Comparison of ENCODE assay signal across 1 cellular context in the genomic region with DNA sequence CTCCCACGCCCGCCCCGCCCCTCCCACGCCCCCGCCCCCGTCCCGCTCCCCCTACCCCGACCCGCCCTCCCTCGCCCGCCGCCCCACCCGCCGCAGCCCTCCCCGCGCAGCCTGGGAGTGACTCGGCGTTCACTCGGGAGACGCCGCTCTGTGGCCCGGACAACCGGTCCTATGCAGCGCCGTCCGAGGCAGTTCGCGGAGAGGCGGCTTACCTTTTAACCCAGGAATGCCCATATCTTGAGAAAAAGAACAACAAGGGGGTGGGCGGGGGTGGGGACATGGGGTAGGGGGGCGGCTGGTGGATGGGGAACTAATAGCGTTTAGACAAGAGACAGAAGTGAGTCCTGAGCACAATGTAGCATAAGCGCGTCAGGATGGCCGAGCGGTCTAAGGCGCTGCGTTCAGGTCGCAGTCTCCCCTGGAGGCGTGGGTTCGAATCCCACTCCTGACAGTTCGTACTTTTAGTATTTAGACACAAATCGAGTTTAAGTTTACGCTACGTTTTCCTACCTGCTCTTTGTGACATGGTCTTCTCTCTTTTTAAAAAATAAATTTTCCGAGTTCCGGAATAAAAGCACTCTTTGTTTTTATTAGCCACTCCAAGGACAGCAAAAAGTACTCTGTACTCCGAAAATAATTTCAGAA.
TF ChIP-seq lines count a peak whose summit lies in the region.

No MANE protein-coding gene starts in this region.

TF ChIP-seq in HepG2, 621 proteins besides CTCF, POLR2A, EP300 and RAD21 (continued from another document and continues in another):
- TF ChIP-seq, protein P1, sequence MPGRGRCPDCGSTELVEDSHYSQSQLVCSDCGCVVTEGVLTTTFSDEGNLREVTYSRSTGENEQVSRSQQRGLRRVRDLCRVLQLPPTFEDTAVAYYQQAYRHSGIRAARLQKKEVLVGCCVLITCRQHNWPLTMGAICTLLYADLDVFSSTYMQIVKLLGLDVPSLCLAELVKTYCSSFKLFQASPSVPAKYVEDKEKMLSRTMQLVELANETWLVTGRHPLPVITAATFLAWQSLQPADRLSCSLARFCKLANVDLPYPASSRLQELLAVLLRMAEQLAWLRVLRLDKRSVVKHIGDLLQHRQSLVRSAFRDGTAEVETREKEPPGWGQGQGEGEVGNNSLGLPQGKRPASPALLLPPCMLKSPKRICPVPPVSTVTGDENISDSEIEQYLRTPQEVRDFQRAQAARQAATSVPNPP (CRISPR knock-in tag; IDR thresholded peaks at IDR 0.05), result no peak
- TF ChIP-seq SMARCC2 (IDR thresholded peaks at IDR 0.05), result no peak
- TF ChIP-seq, protein P2, sequence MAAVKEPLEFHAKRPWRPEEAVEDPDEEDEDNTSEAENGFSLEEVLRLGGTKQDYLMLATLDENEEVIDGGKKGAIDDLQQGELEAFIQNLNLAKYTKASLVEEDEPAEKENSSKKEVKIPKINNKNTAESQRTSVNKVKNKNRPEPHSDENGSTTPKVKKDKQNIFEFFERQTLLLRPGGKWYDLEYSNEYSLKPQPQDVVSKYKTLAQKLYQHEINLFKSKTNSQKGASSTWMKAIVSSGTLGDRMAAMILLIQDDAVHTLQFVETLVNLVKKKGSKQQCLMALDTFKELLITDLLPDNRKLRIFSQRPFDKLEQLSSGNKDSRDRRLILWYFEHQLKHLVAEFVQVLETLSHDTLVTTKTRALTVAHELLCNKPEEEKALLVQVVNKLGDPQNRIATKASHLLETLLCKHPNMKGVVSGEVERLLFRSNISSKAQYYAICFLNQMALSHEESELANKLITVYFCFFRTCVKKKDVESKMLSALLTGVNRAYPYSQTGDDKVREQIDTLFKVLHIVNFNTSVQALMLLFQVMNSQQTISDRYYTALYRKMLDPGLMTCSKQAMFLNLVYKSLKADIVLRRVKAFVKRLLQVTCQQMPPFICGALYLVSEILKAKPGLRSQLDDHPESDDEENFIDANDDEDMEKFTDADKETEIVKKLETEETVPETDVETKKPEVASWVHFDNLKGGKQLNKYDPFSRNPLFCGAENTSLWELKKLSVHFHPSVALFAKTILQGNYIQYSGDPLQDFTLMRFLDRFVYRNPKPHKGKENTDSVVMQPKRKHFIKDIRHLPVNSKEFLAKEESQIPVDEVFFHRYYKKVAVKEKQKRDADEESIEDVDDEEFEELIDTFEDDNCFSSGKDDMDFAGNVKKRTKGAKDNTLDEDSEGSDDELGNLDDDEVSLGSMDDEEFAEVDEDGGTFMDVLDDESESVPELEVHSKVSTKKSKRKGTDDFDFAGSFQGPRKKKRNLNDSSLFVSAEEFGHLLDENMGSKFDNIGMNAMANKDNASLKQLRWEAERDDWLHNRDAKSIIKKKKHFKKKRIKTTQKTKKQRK (IDR thresholded peaks at IDR 0.05; ENCODE audit: low read length), result no peak
- TF ChIP-seq, protein P3, sequence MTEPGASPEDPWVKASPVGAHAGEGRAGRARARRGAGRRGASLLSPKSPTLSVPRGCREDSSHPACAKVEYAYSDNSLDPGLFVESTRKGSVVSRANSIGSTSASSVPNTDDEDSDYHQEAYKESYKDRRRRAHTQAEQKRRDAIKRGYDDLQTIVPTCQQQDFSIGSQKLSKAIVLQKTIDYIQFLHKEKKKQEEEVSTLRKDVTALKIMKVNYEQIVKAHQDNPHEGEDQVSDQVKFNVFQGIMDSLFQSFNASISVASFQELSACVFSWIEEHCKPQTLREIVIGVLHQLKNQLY (CRISPR knock-in tag; IDR thresholded peaks at IDR 0.05), result 0 out of 2 replicates have a peak, but pooled peaks have one; percentile 27
- TF ChIP-seq, protein P4, sequence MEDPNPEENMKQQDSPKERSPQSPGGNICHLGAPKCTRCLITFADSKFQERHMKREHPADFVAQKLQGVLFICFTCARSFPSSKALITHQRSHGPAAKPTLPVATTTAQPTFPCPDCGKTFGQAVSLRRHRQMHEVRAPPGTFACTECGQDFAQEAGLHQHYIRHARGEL (CRISPR knock-in tag; IDR thresholded peaks at IDR 0.05), result no peak
- peak; percentile 34; the same call in 1 of the 2 replicates for TF ChIP-seq ZNF558 (CRISPR knock-in tag; IDR thresholded peaks at IDR 0.05; ENCODE audit: borderline replicate concordance)
- peak; percentile 64; the same call in 1 of the 2 replicates for TF ChIP-seq MIXL1 (CRISPR knock-in tag; IDR thresholded peaks at IDR 0.05)
- TF ChIP-seq EZH2 (conservative IDR thresholded peaks at IDR 0.05; ENCODE audit: low read depth, low read length), result no peak
- 0 out of 2 replicates have a peak, but pooled peaks have one; percentile 34 for TF ChIP-seq MIER2 (CRISPR knock-in tag; IDR thresholded peaks at IDR 0.05)
- no peak for TF ChIP-seq ZBTB7A (CRISPR knock-in tag; IDR thresholded peaks at IDR 0.05)
- TF ChIP-seq, protein P5, sequence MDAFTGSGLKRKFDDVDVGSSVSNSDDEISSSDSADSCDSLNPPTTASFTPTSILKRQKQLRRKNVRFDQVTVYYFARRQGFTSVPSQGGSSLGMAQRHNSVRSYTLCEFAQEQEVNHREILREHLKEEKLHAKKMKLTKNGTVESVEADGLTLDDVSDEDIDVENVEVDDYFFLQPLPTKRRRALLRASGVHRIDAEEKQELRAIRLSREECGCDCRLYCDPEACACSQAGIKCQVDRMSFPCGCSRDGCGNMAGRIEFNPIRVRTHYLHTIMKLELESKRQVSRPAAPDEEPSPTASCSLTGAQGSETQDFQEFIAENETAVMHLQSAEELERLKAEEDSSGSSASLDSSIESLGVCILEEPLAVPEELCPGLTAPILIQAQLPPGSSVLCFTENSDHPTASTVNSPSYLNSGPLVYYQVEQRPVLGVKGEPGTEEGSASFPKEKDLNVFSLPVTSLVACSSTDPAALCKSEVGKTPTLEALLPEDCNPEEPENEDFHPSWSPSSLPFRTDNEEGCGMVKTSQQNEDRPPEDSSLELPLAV (CRISPR knock-in tag; conservative IDR thresholded peaks at IDR 0.05; ENCODE audit: low read depth), result no peak
- TF ChIP-seq ZNF616 (CRISPR knock-in tag; IDR thresholded peaks at IDR 0.05; ENCODE audit: low read depth), result no peak
- TF ChIP-seq, protein P6, sequence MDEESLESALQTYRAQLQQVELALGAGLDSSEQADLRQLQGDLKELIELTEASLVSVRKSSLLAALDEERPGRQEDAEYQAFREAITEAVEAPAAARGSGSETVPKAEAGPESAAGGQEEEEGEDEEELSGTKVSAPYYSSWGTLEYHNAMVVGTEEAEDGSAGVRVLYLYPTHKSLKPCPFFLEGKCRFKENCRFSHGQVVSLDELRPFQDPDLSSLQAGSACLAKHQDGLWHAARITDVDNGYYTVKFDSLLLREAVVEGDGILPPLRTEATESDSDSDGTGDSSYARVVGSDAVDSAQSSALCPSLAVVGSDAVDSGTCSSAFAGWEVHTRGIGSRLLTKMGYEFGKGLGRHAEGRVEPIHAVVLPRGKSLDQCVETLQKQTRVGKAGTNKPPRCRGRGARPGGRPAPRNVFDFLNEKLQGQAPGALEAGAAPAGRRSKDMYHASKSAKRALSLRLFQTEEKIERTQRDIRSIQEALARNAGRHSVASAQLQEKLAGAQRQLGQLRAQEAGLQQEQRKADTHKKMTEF (CRISPR knock-in tag; IDR thresholded peaks at IDR 0.05), result peak; percentile 33; the same call in 1 of the 2 replicates
- no peak for TF ChIP-seq RARG (CRISPR knock-in tag; IDR thresholded peaks at IDR 0.05; ENCODE audit: low read depth)
- TF ChIP-seq ZNF562 (CRISPR knock-in tag; IDR thresholded peaks at IDR 0.05; ENCODE audit: borderline replicate concordance), result no peak
- TF ChIP-seq RELA (CRISPR knock-in tag; IDR thresholded peaks at IDR 0.05), result no peak
- peak; percentile 65; the same call in 1 of the 2 replicates for TF ChIP-seq ZMYM3 (CRISPR knock-in tag; IDR thresholded peaks at IDR 0.05)
- TF ChIP-seq ZNF496 (CRISPR knock-in tag; IDR thresholded peaks at IDR 0.05; ENCODE audit: insufficient replicate concordance), result no peak
- TF ChIP-seq PHF8 (CRISPR knock-in tag; IDR thresholded peaks at IDR 0.05), result peak; percentile 74
- TF ChIP-seq ZSCAN31 (CRISPR knock-in tag; IDR thresholded peaks at IDR 0.05; ENCODE audit: low read depth), result no peak; the same call in 1 of the 2 replicates
- no peak for TF ChIP-seq ADNP (CRISPR knock-in tag; IDR thresholded peaks at IDR 0.05)
- TF ChIP-seq TOPORS (CRISPR knock-in tag; IDR thresholded peaks at IDR 0.05), result no peak
- TF ChIP-seq NCOA2 (CRISPR knock-in tag; IDR thresholded peaks at IDR 0.05), result peak; percentile 58
- TF ChIP-seq, protein P7, sequence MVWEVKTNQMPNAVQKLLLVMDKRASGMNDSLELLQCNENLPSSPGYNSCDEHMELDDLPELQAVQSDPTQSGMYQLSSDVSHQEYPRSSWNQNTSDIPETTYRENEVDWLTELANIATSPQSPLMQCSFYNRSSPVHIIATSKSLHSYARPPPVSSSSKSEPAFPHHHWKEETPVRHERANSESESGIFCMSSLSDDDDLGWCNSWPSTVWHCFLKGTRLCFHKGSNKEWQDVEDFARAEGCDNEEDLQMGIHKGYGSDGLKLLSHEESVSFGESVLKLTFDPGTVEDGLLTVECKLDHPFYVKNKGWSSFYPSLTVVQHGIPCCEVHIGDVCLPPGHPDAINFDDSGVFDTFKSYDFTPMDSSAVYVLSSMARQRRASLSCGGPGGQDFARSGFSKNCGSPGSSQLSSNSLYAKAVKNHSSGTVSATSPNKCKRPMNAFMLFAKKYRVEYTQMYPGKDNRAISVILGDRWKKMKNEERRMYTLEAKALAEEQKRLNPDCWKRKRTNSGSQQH (CRISPR knock-in tag; IDR thresholded peaks at IDR 0.05; ENCODE audit: low read depth), result peak; percentile 84; the same call in 1 of the 2 replicates
- no peak for TF ChIP-seq ZNF230 (CRISPR knock-in tag; IDR thresholded peaks at IDR 0.05)
- TF ChIP-seq ZMYM4 (CRISPR knock-in tag; IDR thresholded peaks at IDR 0.05), result peak; percentile 45
- TF ChIP-seq CBX5 (CRISPR knock-in tag; IDR thresholded peaks at IDR 0.05; ENCODE audit: borderline replicate concordance), result peak; percentile 77; the same call in 1 of the 2 replicates
- TF ChIP-seq HMG20A (CRISPR knock-in tag; IDR thresholded peaks at IDR 0.05; ENCODE audit: borderline replicate concordance), result peak; percentile 48; the same call in 1 of the 2 replicates
- TF ChIP-seq MLLT10 (CRISPR knock-in tag; IDR thresholded peaks at IDR 0.05), result no peak
- TF ChIP-seq, protein P8, sequence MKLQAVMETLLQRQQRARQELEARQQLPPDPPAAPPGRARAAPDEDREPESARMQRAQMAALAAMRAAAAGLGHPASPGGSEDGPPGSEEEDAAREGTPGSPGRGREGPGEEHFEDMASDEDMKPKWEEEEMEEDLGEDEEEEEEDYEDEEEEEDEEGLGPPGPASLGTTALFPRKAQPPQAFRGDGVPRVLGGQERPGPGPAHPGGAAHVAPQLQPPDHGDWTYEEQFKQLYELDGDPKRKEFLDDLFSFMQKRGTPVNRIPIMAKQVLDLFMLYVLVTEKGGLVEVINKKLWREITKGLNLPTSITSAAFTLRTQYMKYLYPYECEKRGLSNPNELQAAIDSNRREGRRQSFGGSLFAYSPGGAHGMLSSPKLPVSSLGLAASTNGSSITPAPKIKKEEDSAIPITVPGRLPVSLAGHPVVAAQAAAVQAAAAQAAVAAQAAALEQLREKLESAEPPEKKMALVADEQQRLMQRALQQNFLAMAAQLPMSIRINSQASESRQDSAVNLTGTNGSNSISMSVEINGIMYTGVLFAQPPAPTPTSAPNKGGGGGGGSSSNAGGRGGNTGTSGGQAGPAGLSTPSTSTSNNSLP (IDR thresholded peaks at IDR 0.05; ENCODE audit: low read depth, low read length), result no peak
- no peak for TF ChIP-seq ZBTB38 (CRISPR knock-in tag; IDR thresholded peaks at IDR 0.05)
- peak; percentile 44; the same call in 1 of the 2 replicates for TF ChIP-seq ZNF879 (CRISPR knock-in tag; IDR thresholded peaks at IDR 0.05)
- peak; percentile 49; the same call in 1 of the 2 replicates for TF ChIP-seq ZBTB7B (CRISPR knock-in tag; IDR thresholded peaks at IDR 0.05)
- TF ChIP-seq, protein P9, sequence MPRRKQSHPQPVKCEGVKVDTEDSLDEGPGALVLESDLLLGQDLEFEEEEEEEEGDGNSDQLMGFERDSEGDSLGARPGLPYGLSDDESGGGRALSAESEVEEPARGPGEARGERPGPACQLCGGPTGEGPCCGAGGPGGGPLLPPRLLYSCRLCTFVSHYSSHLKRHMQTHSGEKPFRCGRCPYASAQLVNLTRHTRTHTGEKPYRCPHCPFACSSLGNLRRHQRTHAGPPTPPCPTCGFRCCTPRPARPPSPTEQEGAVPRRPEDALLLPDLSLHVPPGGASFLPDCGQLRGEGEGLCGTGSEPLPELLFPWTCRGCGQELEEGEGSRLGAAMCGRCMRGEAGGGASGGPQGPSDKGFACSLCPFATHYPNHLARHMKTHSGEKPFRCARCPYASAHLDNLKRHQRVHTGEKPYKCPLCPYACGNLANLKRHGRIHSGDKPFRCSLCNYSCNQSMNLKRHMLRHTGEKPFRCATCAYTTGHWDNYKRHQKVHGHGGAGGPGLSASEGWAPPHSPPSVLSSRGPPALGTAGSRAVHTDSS (CRISPR knock-in tag; conservative IDR thresholded peaks at IDR 0.05), result peak; percentile 94; the same call in 1 of the 2 replicates
- no peak for TF ChIP-seq SRSF4 (IDR thresholded peaks at IDR 0.05; ENCODE audit: low read depth, low read length, poor library complexity, severe bottlenecking)
- TF ChIP-seq, protein P10, sequence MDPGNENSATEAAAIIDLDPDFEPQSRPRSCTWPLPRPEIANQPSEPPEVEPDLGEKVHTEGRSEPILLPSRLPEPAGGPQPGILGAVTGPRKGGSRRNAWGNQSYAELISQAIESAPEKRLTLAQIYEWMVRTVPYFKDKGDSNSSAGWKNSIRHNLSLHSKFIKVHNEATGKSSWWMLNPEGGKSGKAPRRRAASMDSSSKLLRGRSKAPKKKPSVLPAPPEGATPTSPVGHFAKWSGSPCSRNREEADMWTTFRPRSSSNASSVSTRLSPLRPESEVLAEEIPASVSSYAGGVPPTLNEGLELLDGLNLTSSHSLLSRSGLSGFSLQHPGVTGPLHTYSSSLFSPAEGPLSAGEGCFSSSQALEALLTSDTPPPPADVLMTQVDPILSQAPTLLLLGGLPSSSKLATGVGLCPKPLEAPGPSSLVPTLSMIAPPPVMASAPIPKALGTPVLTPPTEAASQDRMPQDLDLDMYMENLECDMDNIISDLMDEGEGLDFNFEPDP (CRISPR knock-in tag; conservative IDR thresholded peaks at IDR 0.05), result no peak
- no peak for TF ChIP-seq MYNN (CRISPR knock-in tag; IDR thresholded peaks at IDR 0.05; ENCODE audit: low read depth)
- no peak for TF ChIP-seq ZBTB21 (CRISPR knock-in tag; IDR thresholded peaks at IDR 0.05)
- peak in 1 of 2 experiments; percentile 64; a peak in 2 of 4 replicates for TF ChIP-seq KLF16 (CRISPR knock-in tag; IDR thresholded peaks at IDR 0.05)
- TF ChIP-seq GABPB1 (CRISPR knock-in tag; IDR thresholded peaks at IDR 0.05), result peak; percentile 33
- TF ChIP-seq FOXC1 (CRISPR knock-in tag; IDR thresholded peaks at IDR 0.05; ENCODE audit: borderline replicate concordance), result no peak
- TF ChIP-seq ZNF232 (CRISPR knock-in tag; IDR thresholded peaks at IDR 0.05; ENCODE audit: borderline replicate concordance), result peak; percentile 57; the same call in 1 of the 2 replicates
- 0 out of 2 replicates have a peak, but pooled peaks have one; percentile 18 for TF ChIP-seq KDM1A (CRISPR knock-in tag; IDR thresholded peaks at IDR 0.05)
- peak; percentile 86 for TF ChIP-seq ZNF331 (CRISPR knock-in tag; IDR thresholded peaks at IDR 0.05)
- TF ChIP-seq, protein P11, sequence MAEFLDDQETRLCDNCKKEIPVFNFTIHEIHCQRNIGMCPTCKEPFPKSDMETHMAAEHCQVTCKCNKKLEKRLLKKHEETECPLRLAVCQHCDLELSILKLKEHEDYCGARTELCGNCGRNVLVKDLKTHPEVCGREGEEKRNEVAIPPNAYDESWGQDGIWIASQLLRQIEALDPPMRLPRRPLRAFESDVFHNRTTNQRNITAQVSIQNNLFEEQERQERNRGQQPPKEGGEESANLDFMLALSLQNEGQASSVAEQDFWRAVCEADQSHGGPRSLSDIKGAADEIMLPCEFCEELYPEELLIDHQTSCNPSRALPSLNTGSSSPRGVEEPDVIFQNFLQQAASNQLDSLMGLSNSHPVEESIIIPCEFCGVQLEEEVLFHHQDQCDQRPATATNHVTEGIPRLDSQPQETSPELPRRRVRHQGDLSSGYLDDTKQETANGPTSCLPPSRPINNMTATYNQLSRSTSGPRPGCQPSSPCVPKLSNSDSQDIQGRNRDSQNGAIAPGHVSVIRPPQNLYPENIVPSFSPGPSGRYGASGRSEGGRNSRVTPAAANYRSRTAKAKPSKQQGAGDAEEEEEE (CRISPR knock-in tag; IDR thresholded peaks at IDR 0.05; ENCODE audit: borderline replicate concordance), result 0 out of 2 replicates have a peak, but pooled peaks have one; percentile 6
